In genomic region chr11:61532136-61533038, GRCh38 we compare ENCODE assay signal across 8 cellular contexts. TPM values are rescaled to one million over a fixed set of nuclear protein-coding genes. Genes with fewer than 3 reads are reported as not detected.
A peak's percentile ranks its signal among the peaks of the same experiment; 100 is the strongest.
DNase-seq lines count a peak whose midpoint lies in the region; ATAC-seq, FAIRE-seq and TF ChIP-seq lines count a peak whose summit lies in the region.

No MANE protein-coding gene starts in this region.

- peaks cover 0 to 15% of the 10 kb centered on the region in 2 experiments; a peak in 2 of 5 replicates for H3K4me1 ChIP-seq in K562 (replicated peaks in 1 of 2; ENCODE audit: control insufficient read depth in 2 of 2, insufficient read depth in 2 of 2, low read length in 2 of 2)
- peaks cover 0 to 30% (median 22%) of the 10 kb centered on the region in 4 donors for H3K4me1 ChIP-seq in transverse colon

- H3K4me1 Mint-ChIP-seq in memory B cell = peaks cover 3% of the 10 kb centered on the region

- H3K27ac ChIP-seq in K562 (ENCODE audit: extremely low read depth, low read depth, low read length) (no peak overlapping the region), transverse colon (peak overlapping the region in 3 of 4 donors; percentile 54 to 76 (median 73))

- peaks cover 29% of the 10 kb centered on the region for H3K27me3 Mint-ChIP-seq in memory B cell

- H3K9me3 ChIP-seq in K562 (replicated peaks; ENCODE audit: control insufficient read depth, insufficient read depth, low read depth, low read length) = no peaks in the 10 kb centered on the region
- no peaks in the 10 kb centered on the region for H3K9me3 ChIP-seq in transverse colon

- TF ChIP-seq RAD21 in K562 (CRISPR knock-in tag; conservative IDR thresholded peaks at IDR 0.05 in 1 of 2, IDR thresholded peaks at IDR 0.05 in 1 of 2) = peak; percentile 19 to 61; a peak in 2 of 4 replicates

- CTCF ChIA-PET in GM10248 (lab: Yijun Ruan, JAX) = interaction anchor here (0.6 to 4.8 kb wide), 21 partner anchors 7 to 177 kb away, joined by 3 to 35 read pairs (median 5); no protein-coding TSS in a partner anchor
- CTCF ChIA-PET in K562 (lab: Yijun Ruan, JAX; ENCODE audit: low intra/inter-chr PET ratio) = interaction anchor here (0.6 to 0.7 kb wide), 2 partner anchors 14 to 52 kb away, joined by 3 to 5 read pairs; a partner anchor contains a TSS

- peaks cover 33 to 72% of the 10 kb centered on the region in 2 experiments; a peak in 4 of 5 replicates for H3K27me3 ChIP-seq in K562 (ENCODE audit: control insufficient read depth in 2 of 2, insufficient read depth in 2 of 2, low read length in 2 of 2)
- H3K27me3 ChIP-seq in transverse colon = no peaks in the 10 kb centered on the region

- no peak overlapping the region for H3K9ac ChIP-seq in K562 (ENCODE audit: insufficient read depth in 1 of 2, low read depth in 2 of 2, low read length in 2 of 2)

- DNase-seq in GM10248 (ENCODE audit: extremely low spot score) = peak; percentile 85
- no peak for DNase-seq in LNCaP clone FGC (ENCODE audit: low read depth)
- DNase-seq in SKM-1 treated with dmso at 0.1 percent for 144 hours (lab: John Stamatoyannopoulos, UW; ENCODE audit: unreplicated experiment) = peak; percentile 9
- DNase-seq in K562 (ENCODE audit: extremely low read depth in 1 of 4, low spot score in 3 of 4) = peak; percentile 71 to 88 (median 85)
- peak; percentile 19 to 48 for DNase-seq in memory B cell (ENCODE audit: low spot score in 2 of 2)
- DNase-seq in transverse colon = peak; percentile 61

- H3K36me3 ChIP-seq in K562 (ENCODE audit: control insufficient read depth, insufficient read depth, low read length) = no peaks in the 10 kb centered on the region
- no peaks in the 10 kb centered on the region for H3K36me3 ChIP-seq in transverse colon

- no peak overlapping the region for H3K4me3 ChIP-seq in LNCaP clone FGC (ENCODE audit: low read depth, low read length)
- H3K4me3 ChIP-seq in K562 = no peak overlapping the region
- no peak overlapping the region for H3K4me3 ChIP-seq in transverse colon

- ATAC-seq in K562 (peak; percentile 90), memory B cell (ENCODE audit: low read depth) (peak; percentile 43), HG03442 (IDR thresholded peaks at IDR 0.05; ENCODE audit: unreplicated experiment) (no peak), HG02763 (IDR thresholded peaks at IDR 0.05; ENCODE audit: unreplicated experiment) (no peak)

- no peak overlapping the region for H3K4me3 Mint-ChIP-seq in memory B cell

- intact Hi-C loops in K562 (cut with micrococcal nuclease) = no loop called here
- intact Hi-C loops in transverse colon (cut with DNase I; ENCODE audit: low total_unique reads) = loop anchor here (10.0 kb wide), 1 partner anchor 92 kb away; no protein-coding TSS in a partner anchor

- no peak overlapping the region for H2AFZ ChIP-seq in K562 (ENCODE audit: low read depth, low read length)

- H4K20me1 ChIP-seq in K562 (replicated peaks; ENCODE audit: control insufficient read depth, insufficient read depth, low read length) = no peaks in the 10 kb centered on the region; the same call in none of the 2 replicates

- no peaks in the 10 kb centered on the region for H3K9me3 Mint-ChIP-seq in memory B cell

- peak; percentile 87 for TF ChIP-seq CTCF in GM10248 (IDR thresholded peaks at IDR 0.05; ENCODE audit: control extremely low read depth, extremely low read depth, low read depth, missing control alignments)
- peak; percentile 79 for TF ChIP-seq CTCF in LNCaP clone FGC (IDR thresholded peaks at IDR 0.05; ENCODE audit: control insufficient read depth, extremely low read depth, insufficient read depth)
- TF ChIP-seq CTCF in K562 (IDR thresholded peaks at IDR 0.05 in 2 of 3, conservative IDR thresholded peaks at IDR 0.05 in 1 of 3; ENCODE audit: insufficient read depth in 2 of 3, low read depth in 1 of 3, low read length in 3 of 3) = peak; percentile 86 to 95 (median 90)
- TF ChIP-seq CTCF in transverse colon (IDR thresholded peaks at IDR 0.05) = peak; percentile 70 to 78 (median 75)

- WGBS in K562 (ENCODE audit: insufficient coverage, low coverage, missing lambda C conversion rate) = 0% methylated on average over 10 of the region's 10 CpGs
- WGBS in transverse colon (ENCODE audit: low coverage in 1 of 2), 2 donors = 48 to 63% methylated on average over 4 to 10 of the region's 10 CpGs

- TF ChIP-seq POLR2A in K562 (conservative IDR thresholded peaks at IDR 0.05) = no peak
- no peak for TF ChIP-seq POLR2A in transverse colon (IDR thresholded peaks at IDR 0.05)

- POLR2A ChIA-PET in GM10248 (lab: Yijun Ruan, JAX) (interaction anchor here (0.6 kb wide), 1 partner anchor 204 kb away, joined by 4 read pairs; no protein-coding TSS in a partner anchor), K562 (lab: Yijun Ruan, JAX) (interaction anchor here (0.7 to 1.6 kb wide), 5 partner anchors 25 to 86 kb away, joined by 3 read pairs; no protein-coding TSS in a partner anchor)

- no peak overlapping the region for H3K27ac Mint-ChIP-seq in memory B cell

- H3K79me2 ChIP-seq in K562 (ENCODE audit: control insufficient read depth, insufficient read depth, low read length) = no peaks in the 10 kb centered on the region

- H3K9me1 ChIP-seq in K562 (ENCODE audit: control insufficient read depth, insufficient read depth, low read length) = no peaks in the 10 kb centered on the region

- TF ChIP-seq EP300 in K562 (IDR thresholded peaks at IDR 0.05; ENCODE audit: low read length) (no peak), transverse colon (IDR thresholded peaks at IDR 0.05; ENCODE audit: low read depth) (no peak)

- peak; percentile 80 for FAIRE-seq in K562 (lab: Jason Lieb, UNC)

- no peaks in the 10 kb centered on the region for H3K36me3 Mint-ChIP-seq in memory B cell

- BruUV-seq in K562 (replicated peaks; lab: Mats Ljungman, UMichigan) = no TSS peak

- in situ Hi-C loops in K562 (cut with MboI) (no loop called here), transverse colon (cut with MboI; ENCODE audit: low pct_ligation_motif_present in 1 of 4, low pct_unique_long_range_greater_than_20kb in 1 of 4, low sequenced_read_pairs in 3 of 4) (no loop called here)

- H3K4me2 ChIP-seq in K562 (ENCODE audit: insufficient read depth, low read length) = no peak overlapping the region

TF ChIP-seq in K562, 482 proteins besides CTCF, POLR2A, EP300 and RAD21 (continues in another document):
- TF ChIP-seq SAFB (IDR thresholded peaks at IDR 0.05; ENCODE audit: borderline replicate concordance, low read depth, low read length) = no peak
- no peak for TF ChIP-seq ILK (tag; IDR thresholded peaks at IDR 0.05; ENCODE audit: borderline replicate concordance, low read depth)
- TF ChIP-seq ILF3 (IDR thresholded peaks at IDR 0.05; ENCODE audit: borderline replicate concordance) = no peak
- TF ChIP-seq HDAC1 (IDR thresholded peaks at IDR 0.05) = no peak
- TF ChIP-seq MEF2A (IDR thresholded peaks at IDR 0.05; ENCODE audit: control insufficient read depth, low read depth, low read length) = no peak
- no peak for TF ChIP-seq PRMT5 (CRISPR knock-in tag; IDR thresholded peaks at IDR 0.05)
- TF ChIP-seq SUPT5H (IDR thresholded peaks at IDR 0.05) = no peak
- no peak for TF ChIP-seq SRSF3 (IDR thresholded peaks at IDR 0.05; ENCODE audit: insufficient read depth, low read length)
- TF ChIP-seq TRIM24 (IDR thresholded peaks at IDR 0.05) = no peak
- TF ChIP-seq ZNF274 (IDR thresholded peaks at IDR 0.05; ENCODE audit: borderline replicate concordance, low read depth, low read length) = no peak

RNA-seq across cellular contexts. Expression of gene LRRC10B, which starts 23.8 kb away (rescaled TPM):
- not detected in 2 replicates for total RNA-seq in K562 (2011; cell fraction: chromatin; rRNA removed; ENCODE audit: low replicate concordance)
- 0.17 TPM in 1 of 2 replicates, not detected in the other for total RNA-seq in K562 (2011; cell fraction: nucleolus; rRNA removed)
- total RNA-seq in K562 (2011; cell fraction: nucleoplasm; rRNA removed) = not detected in 2 replicates
- not detected in 2 replicates for total RNA-seq in K562 (2014; rRNA removed)
- not detected in 2 replicates for total RNA-seq in K562 (2014; rRNA removed; fragmentation: Illumina TruSeq; extraction: Trizol)
- total RNA-seq in K562 (2015; rRNA removed; fragmentation: Illumina TruSeq; extraction: Trizol) = 0.11 TPM in 1 of 2 replicates, not detected in the other
- total RNA-seq in K562 (2021) = not detected in 2 replicates
- 0.04 TPM in 1 of 2 replicates, not detected in the other for polyA plus RNA-seq in K562 (2011; rRNA removed)
- 0.03 and 0.07 TPM in 2 replicates for polyA plus RNA-seq in K562 (2011; cell fraction: cytosol; rRNA removed)
- polyA plus RNA-seq in K562 (2011; cell fraction: nucleus; rRNA removed) = 0.04 and 0.07 TPM in 2 replicates
- polyA plus RNA-seq in K562 (2012) = 0.06 TPM in 1 of 2 replicates, not detected in the other
- polyA plus RNA-seq in K562 (2014; fragmentation: Illumina TruSeq; extraction: Trizol) = not detected in 2 replicates
- not detected for polyA plus RNA-seq in K562 (2014; fragmentation: Nextera tagmentation; extraction: Ambion mirVana)
- not detected in 2 replicates for polyA plus RNA-seq in K562 (2014; rRNA removed)
- not detected in 2 replicates for polyA minus RNA-seq in K562 (2011; rRNA and poly(A)+ RNA removed)
- polyA minus RNA-seq in K562 (2011; cell fraction: cytosol; rRNA and poly(A)+ RNA removed) = not detected in 2 replicates
- 0.11 TPM in 1 of 2 replicates, not detected in the other for polyA minus RNA-seq in K562 (2011; cell fraction: nucleus; rRNA and poly(A)+ RNA removed)
- 1 to 10 TPM in 1 of 4 donors, under 1 TPM in 2, not detected in 1; 0.32 to 1.1 (median 0.60) TPM for total RNA-seq in transverse colon

RNA-seq across cellular contexts. Expression of gene SYT7, which starts 48.5 kb away (rescaled TPM):
- 0.12 and 0.28 TPM in 2 replicates for total RNA-seq in K562 (2011; cell fraction: chromatin; rRNA removed; ENCODE audit: low replicate concordance)
- 0.33 and 0.39 TPM in 2 replicates for total RNA-seq in K562 (2011; cell fraction: nucleolus; rRNA removed)
- 0.44 and 0.53 TPM in 2 replicates for total RNA-seq in K562 (2011; cell fraction: nucleoplasm; rRNA removed)
- 0.20 and 0.27 TPM in 2 replicates for total RNA-seq in K562 (2014; rRNA removed)
- 0.11 and 0.13 TPM in 2 replicates for total RNA-seq in K562 (2014; rRNA removed; fragmentation: Illumina TruSeq; extraction: Trizol)
- total RNA-seq in K562 (2015; rRNA removed; fragmentation: Illumina TruSeq; extraction: Trizol) = 0.11 and 0.15 TPM in 2 replicates
- 0.47 and 0.51 TPM in 2 replicates for total RNA-seq in K562 (2021)
- polyA plus RNA-seq in K562 (2011; rRNA removed) = 0.11 and 0.20 TPM in 2 replicates
- polyA plus RNA-seq in K562 (2011; cell fraction: cytosol; rRNA removed) = 0.15 and 0.24 TPM in 2 replicates
- 0.17 and 0.21 TPM in 2 replicates for polyA plus RNA-seq in K562 (2011; cell fraction: nucleus; rRNA removed)
- 0.21 and 0.33 TPM in 2 replicates for polyA plus RNA-seq in K562 (2012)
- 0.21 TPM in 2 replicates for polyA plus RNA-seq in K562 (2014; fragmentation: Illumina TruSeq; extraction: Trizol)
- polyA plus RNA-seq in K562 (2014; fragmentation: Nextera tagmentation; extraction: Ambion mirVana) = under 1 TPM in 1 of 2 experiments, not detected in 1; 0.01 TPM
- polyA plus RNA-seq in K562 (2014; rRNA removed) = 0.13 and 0.28 TPM in 2 replicates
- 0.06 and 0.35 TPM in 2 replicates for polyA minus RNA-seq in K562 (2011; rRNA and poly(A)+ RNA removed)
- polyA minus RNA-seq in K562 (2011; cell fraction: cytosol; rRNA and poly(A)+ RNA removed) = not detected in 2 replicates
- polyA minus RNA-seq in K562 (2011; cell fraction: nucleus; rRNA and poly(A)+ RNA removed) = 0.27 TPM in 1 of 2 replicates, not detected in the other
- 10 to 100 TPM in 3 of 4 donors, 1 to 10 TPM in 1; 6.8 to 26.2 (median 12.8) TPM for total RNA-seq in transverse colon

Comparison
In these comparisons a context has a peak if more than half of its experiments do, and no peak if none do; other contexts are left out.
1. ATAC-seq: peak in K562 (single experiment) and memory B cell (single experiment); none in HG03442 (single experiment) and HG02763 (single experiment).
2. RNA of gene SYT7, which starts 48.5 kb away (total RNA-seq): 6.8 to 26.2 TPM in transverse colon; 0.11 to 0.53 TPM in K562; every median in the first group is over 4 times any median in the second.
3. Peak in every context shown above with its lines, with median percentiles within 50 percentile points of each other: CTCF ChIP-seq.